7 cellular contexts compared by ENCODE assay signal in the genomic region with DNA sequence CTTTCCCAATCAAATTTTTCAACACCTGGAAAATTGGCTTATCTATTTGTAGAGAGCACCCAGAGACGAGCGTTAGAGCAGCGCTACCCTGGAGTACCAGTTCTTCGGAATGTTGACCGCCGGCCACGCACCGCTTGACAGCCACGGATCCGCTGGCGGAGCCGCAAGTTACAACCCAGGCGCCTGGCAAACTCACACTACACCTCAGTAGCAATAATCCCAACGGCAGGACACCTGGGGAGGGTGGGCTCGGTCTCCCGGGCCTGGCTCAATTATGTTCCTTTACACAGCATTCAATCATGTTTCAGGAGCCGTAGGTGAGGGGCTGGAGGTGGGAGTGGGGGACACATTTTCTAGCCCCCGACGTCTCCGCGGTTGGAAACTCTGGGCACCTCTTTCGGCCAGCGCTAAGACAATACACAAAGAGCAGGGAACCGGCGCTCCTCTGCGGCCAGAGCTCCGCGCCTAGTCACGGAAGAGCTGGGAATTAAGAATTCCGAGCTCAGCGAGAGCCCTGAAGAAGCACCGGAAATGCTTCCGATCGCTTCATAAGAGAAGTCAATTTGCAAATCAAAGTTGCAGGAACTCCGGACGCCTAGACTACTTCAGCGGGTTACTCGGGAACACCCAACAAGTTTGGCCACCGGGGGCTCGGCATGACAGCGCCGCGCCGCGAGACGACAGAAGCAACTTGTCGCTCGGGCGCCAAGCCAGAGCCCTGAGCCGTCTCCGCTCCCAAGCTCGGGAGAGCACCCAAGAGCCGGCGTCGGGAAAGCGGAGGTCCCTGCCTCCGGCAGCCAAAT. TPM values are rescaled to one million over a fixed set of nuclear protein-coding genes. Genes with fewer than 3 reads are reported as not detected.
DNase-seq lines count a peak whose midpoint lies in the region; ATAC-seq and TF ChIP-seq lines count a peak whose summit lies in the region.

No MANE protein-coding gene starts in this region.

- H3K9me3 ChIP-seq in vagina = no peaks in the 10 kb centered on the region

- no peak for TF ChIP-seq POLR2A in vagina (IDR thresholded peaks at IDR 0.05)

- H3K4me3 Mint-ChIP-seq in naive B cell = peak overlapping the region; percentile 41 to 88 (median 76)

- no peaks in the 10 kb centered on the region for H3K36me3 ChIP-seq in vagina

- peaks cover 0 to 7% (median 0%) of the 10 kb centered on the region in 7 donors for H3K9me3 Mint-ChIP-seq in naive B cell

- peak overlapping the region; percentile 91 for H3K27ac ChIP-seq in vagina

- peaks cover 19% of the 10 kb centered on the region for H3K4me1 ChIP-seq in vagina

- TF ChIP-seq CTCF in GM12874 (IDR thresholded peaks at IDR 0.05; ENCODE audit: insufficient read depth, low read depth, low read length) = peak; percentile 27; the same call in 1 of the 2 replicates
- no peak for TF ChIP-seq CTCF in foreskin fibroblast (IDR thresholded peaks at IDR 0.05; ENCODE audit: low read depth, low read length)
- no peak for TF ChIP-seq CTCF in vagina (IDR thresholded peaks at IDR 0.05)

- peaks cover 5 to 17% (median 15%) of the 10 kb centered on the region in 3 donors for H3K4me1 Mint-ChIP-seq in naive B cell

- H3K36me3 Mint-ChIP-seq in naive B cell = peaks cover 0 to 8% of the 10 kb centered on the region in 2 donors

- ATAC-seq in HG02759 (IDR thresholded peaks at IDR 0.05; ENCODE audit: unreplicated experiment) (peak; percentile 33), naive B cell (ENCODE audit: low read depth in 2 of 2) (no peak)

- no peak overlapping the region for H3K27ac Mint-ChIP-seq in naive B cell

- H3K27me3 ChIP-seq in vagina = no peaks in the 10 kb centered on the region

- DNase-seq in NCI-H510A (lab: John Stamatoyannopoulos, UW) = peak; percentile 52
- peak; percentile 46 for DNase-seq in activated naive CD4-positive, alpha-beta T cell treated with Interleukin-2 at 50 U/mL for 16 hours
- peak; percentile 63 to 85 for DNase-seq in foreskin fibroblast
- DNase-seq in naive B cell = no peak
- no peak for DNase-seq in vagina (ENCODE audit: extremely low spot score in 2 of 2)

- peaks cover 65 to 84% (median 72%) of the 10 kb centered on the region in 3 donors for H3K27me3 Mint-ChIP-seq in naive B cell

- intact Hi-C loops in vagina (cut with DNase I) = loop anchor here (5.0 kb wide), 1 partner anchor 126 kb away; no protein-coding TSS in a partner anchor

- H3K4me3 ChIP-seq in foreskin fibroblast (ENCODE audit: low read depth in 1 of 2, low read length in 2 of 2) = peak overlapping the region; percentile 92 to 96
- H3K4me3 ChIP-seq in vagina = peak overlapping the region; percentile 61 to 81

RNA-seq across cellular contexts. Expression of gene MB21D2, which starts 1.0 kb away (rescaled TPM):
- not detected for polyA plus RNA-seq in naive B cell (ENCODE audit: low read depth in 6 of 6)
- 5.6 TPM for total RNA-seq in vagina

Comparison
In these comparisons a context has a peak if more than half of its experiments do, and no peak if none do; other contexts are left out.
1. DNase-seq: peak in NCI-H510A (single experiment), activated naive CD4-positive, alpha-beta T cell treated with Interleukin-2 at 50 U/mL for 16 hours (single experiment) and foreskin fibroblast (2 of 2); none in naive B cell (single experiment) and vagina (0 of 2).